Comparison of ENCODE assay signal across 24 cellular contexts in the genomic region with DNA sequence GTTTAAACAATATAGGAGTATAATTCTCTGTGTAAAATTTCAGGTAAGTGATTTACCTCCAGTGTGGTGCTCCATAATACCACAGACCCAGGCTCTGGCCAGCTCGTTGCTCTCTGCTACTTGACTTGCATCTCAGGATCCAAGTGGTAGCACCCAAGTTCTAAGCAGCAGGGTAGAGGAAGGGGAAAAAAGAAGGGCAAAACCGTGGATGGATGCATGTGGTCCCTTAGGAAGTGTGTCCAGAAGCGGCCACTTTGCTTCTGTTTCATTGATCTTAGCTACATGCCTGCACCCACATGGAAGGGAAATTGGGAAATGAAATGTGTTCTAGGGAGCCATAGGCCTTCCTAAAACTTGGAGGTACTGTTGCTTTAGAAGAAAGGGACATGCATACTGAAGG.
"Had no signal": no experiment of that assay in that cellular context is flagged by ENCODE, and none has a peak within 500 bp of the region (broad histone marks: within the 10 kb centered on the region; RNA-seq: fewer than 3 reads in every experiment).

No MANE protein-coding gene starts in this region.

- H3K4me3 Mint-ChIP-seq: dendritic cell treated with granulocyte-macrophage colony-stimulating factor and Interleukin-4, amounts not matched to agents 40 ng/mL and 50 ng/mL, for 4 days; effector memory CD8-positive, alpha-beta T cell; endodermal cell had no signal

- DNase-seq: colonic mucosa; cortex of kidney; dermis blood vessel endothelial cell; dorsolateral prefrontal cortex; effector CD4-positive, alpha-beta T cell; effector CD8-positive, alpha-beta T cell; effector memory CD4-positive, alpha-beta T cell; effector memory CD8-positive, alpha-beta T cell; endodermal cell; erythroblast; esophagus squamous epithelium; foreskin fibroblast; foreskin keratinocyte; foreskin melanocyte; gastrocnemius medialis; glutamatergic neuron; head of caudate nucleus; heart left ventricle; heart right ventricle had no signal

- H3K9me3 Mint-ChIP-seq: dendritic cell treated with granulocyte-macrophage colony-stimulating factor and Interleukin-4, amounts not matched to agents 40 ng/mL and 50 ng/mL, for 4 days had no signal

- H3K27ac Mint-ChIP-seq: dendritic cell treated with granulocyte-macrophage colony-stimulating factor and Interleukin-4, amounts not matched to agents 40 ng/mL and 50 ng/mL, for 4 days; effector memory CD8-positive, alpha-beta T cell; endodermal cell had no signal

- H3K27me3 ChIP-seq: colonic mucosa, foreskin keratinocyte, gastrocnemius medialis had no signal

- H3K36me3 ChIP-seq: colonic mucosa, esophagus squamous epithelium, gastrocnemius medialis, gastroesophageal sphincter, heart left ventricle, heart right ventricle had no signal

- H3K9me3 ChIP-seq: colonic mucosa, gastrocnemius medialis, gastroesophageal sphincter had no signal

- ATAC-seq: effector memory CD8-positive, alpha-beta T cell; esophagus mucosa; foreskin keratinocyte; gastrocnemius medialis; gastroesophageal sphincter; heart left ventricle; heart right ventricle had no signal

- H3K27ac ChIP-seq: colonic mucosa, coronary artery, dorsolateral prefrontal cortex, epithelial cell of prostate, esophagus squamous epithelium, foreskin keratinocyte, gastrocnemius medialis, gastroesophageal sphincter, heart left ventricle, heart right ventricle had no signal

- H3K4me3 ChIP-seq: colonic mucosa, coronary artery, dorsolateral prefrontal cortex, esophagus squamous epithelium, gastrocnemius medialis, gastroesophageal sphincter, heart left ventricle, heart right ventricle had no signal

- H3K4me1 ChIP-seq: colonic mucosa, esophagus squamous epithelium, gastrocnemius medialis, gastroesophageal sphincter, heart left ventricle, heart right ventricle had no signal
